17 cellular contexts compared by ENCODE assay signal in the genomic region with DNA sequence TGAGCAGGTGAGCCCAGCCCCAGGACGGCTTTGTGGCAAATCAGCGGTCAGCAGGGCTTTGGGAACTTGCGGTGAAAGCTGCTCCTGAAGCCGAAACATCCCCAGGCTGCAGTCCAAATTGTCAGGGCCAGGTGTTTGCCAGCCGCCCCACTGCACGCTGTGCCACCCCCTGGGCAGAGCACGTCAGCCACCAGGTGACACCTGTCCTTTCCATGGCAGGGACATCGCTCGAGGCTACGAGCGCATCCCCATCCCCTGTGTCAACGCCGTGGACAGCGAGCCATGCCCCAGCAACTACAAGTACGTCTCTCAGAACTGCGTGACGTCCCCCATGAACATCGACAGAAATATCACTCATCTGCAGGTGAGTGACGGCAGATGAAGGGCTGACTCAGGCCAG.
"Had no signal": no experiment of that assay in that cellular context is flagged by ENCODE, and none has a peak within 500 bp of the region (broad histone marks: within the 10 kb centered on the region; RNA-seq: fewer than 3 reads in every experiment).

No MANE protein-coding gene starts in this region.

- ATAC-seq: gastrocnemius medialis; pancreas; stimulated activated naive CD8-positive, alpha-beta T cell treated with anti-CD3 and anti-CD28 coated beads, Interleukin-15, amount 100 ng/mL, for 72 hours; WTC11 had no signal

- H3K27me3 Mint-ChIP-seq: activated CD4-positive, alpha-beta T cell treated with anti-CD3 and anti-CD28 coated beads, Interleukin-2, amount 10 ng/mL, durations not matched to agents 7 days and 5 days; activated naive CD4-positive, alpha-beta T cell treated with anti-CD3 and anti-CD28 coated beads, Interleukin-2, amount 10 ng/mL, durations not matched to agents 7 days and 5 days; stimulated activated naive CD8-positive, alpha-beta T cell treated with anti-CD3 and anti-CD28 coated beads, Interleukin-15, amount 100 ng/mL, for 72 hours had no signal

- H3K4me3 Mint-ChIP-seq: activated CD4-positive, alpha-beta T cell treated with anti-CD3 and anti-CD28 coated beads, Interleukin-2, amount 10 ng/mL, durations not matched to agents 7 days and 5 days; activated naive CD4-positive, alpha-beta T cell treated with anti-CD3 and anti-CD28 coated beads, Interleukin-2, amount 10 ng/mL, durations not matched to agents 7 days and 5 days; neural crest cell; stimulated activated naive CD8-positive, alpha-beta T cell treated with anti-CD3 and anti-CD28 coated beads, Interleukin-15, amount 100 ng/mL, for 72 hours; WTC11 had no signal

- FAIRE-seq: pancreas had no signal

- DNase-seq: activated CD4-positive, alpha-beta T cell treated with anti-CD3 and anti-CD28 coated beads, Interleukin-2, amount 10 ng/mL, durations not matched to agents 7 days and 5 days; activated CD8-positive, alpha-beta memory T cell treated with anti-CD3 and anti-CD28 coated beads for 24 hours; activated naive CD4-positive, alpha-beta T cell treated with anti-CD3 and anti-CD28 coated beads, Interleukin-2, amount 10 ng/mL, durations not matched to agents 7 days and 5 days; central memory CD4-positive, alpha-beta T cell; effector memory CD4-positive, alpha-beta T cell; gastrocnemius medialis; kidney glomerular epithelial cell; mesendoderm; stimulated activated CD4-positive, alpha-beta T cell treated with anti-CD3 and anti-CD28 coated beads, Interleukin-4, amount 100 ng/mL, for 1 hour; stimulated activated CD8-positive, alpha-beta memory T cell treated with anti-CD3 and anti-CD28 coated beads, Interleukin-4, amount 100 ng/mL, for 48 hours; stimulated activated naive CD8-positive, alpha-beta T cell treated with anti-CD3 and anti-CD28 coated beads, Interleukin-15, amount 100 ng/mL, for 72 hours; testis had no signal

- H3K27ac Mint-ChIP-seq: activated CD4-positive, alpha-beta T cell treated with anti-CD3 and anti-CD28 coated beads, Interleukin-2, amount 10 ng/mL, durations not matched to agents 7 days and 5 days; activated naive CD4-positive, alpha-beta T cell treated with anti-CD3 and anti-CD28 coated beads, Interleukin-2, amount 10 ng/mL, durations not matched to agents 7 days and 5 days; activated T-helper 2 cell treated with anti-CD3 and anti-CD28 coated beads, Interferon-gamma antibody, Interleukin-2, Interleukin-4, amounts not matched to agents 10 μg/mL and 5 μg/mL and 100 μg/mL, durations not matched to agents 14 hours and 24 hours and 36 hours; stimulated activated naive CD8-positive, alpha-beta T cell treated with anti-CD3 and anti-CD28 coated beads, Interleukin-15, amount 100 ng/mL, for 72 hours; WTC11 had no signal

- H3K4me1 Mint-ChIP-seq: neural crest cell; stimulated activated naive CD8-positive, alpha-beta T cell treated with anti-CD3 and anti-CD28 coated beads, Interleukin-15, amount 100 ng/mL, for 72 hours; WTC11 had no signal

- H3K9me3 Mint-ChIP-seq: activated CD4-positive, alpha-beta T cell treated with anti-CD3 and anti-CD28 coated beads, Interleukin-2, amount 10 ng/mL, durations not matched to agents 7 days and 5 days; neural crest cell had no signal

- H3K27ac ChIP-seq: epithelial cell of prostate, gastrocnemius medialis, pancreas, testis had no signal
